Comparison of ENCODE assay signal across 8 cellular contexts in genomic region chr11:32893947-32894827, GRCh38. TPM values are rescaled to one million over a fixed set of nuclear protein-coding genes. Genes with fewer than 3 reads are reported as not detected.
DNase-seq lines count a peak whose midpoint lies in the region; ATAC-seq, FAIRE-seq and TF ChIP-seq lines count a peak whose summit lies in the region.

No MANE protein-coding gene starts in this region.

- no peaks in the 10 kb centered on the region for H3K9me3 Mint-ChIP-seq in osteocyte (ENCODE audit: unreplicated experiment)

- H3K9me3 ChIP-seq in HUES6 (ENCODE audit: control insufficient read depth, insufficient read depth, low read depth, low read length), result no peaks in the 10 kb centered on the region
- 0 out of 2 replicates have a peak, but pooled peaks cover 2% of the 10 kb centered on the region for H3K9me3 ChIP-seq in NT2/D1 (ENCODE audit: insufficient read depth, low read length)
- H3K9me3 ChIP-seq in adipocyte (ENCODE audit: control insufficient read depth, low read length), result no peaks in the 10 kb centered on the region
- H3K9me3 ChIP-seq in heart left ventricle, result no peaks in the 10 kb centered on the region

- H3K36me3 ChIP-seq in HUES6 (ENCODE audit: control insufficient read depth, insufficient read depth, low read length) (peaks cover 12% of the 10 kb centered on the region), NT2/D1 (ENCODE audit: insufficient read depth, insufficient read length, low read length) (peaks cover 17% of the 10 kb centered on the region), adipocyte (ENCODE audit: control insufficient read depth, insufficient read depth, low read length, severe bottlenecking) (no peaks in the 10 kb centered on the region), heart left ventricle (peaks cover 0 to 7% (median 0%) of the 10 kb centered on the region in 9 donors)

- H3K27me3 ChIP-seq in HUES6 (ENCODE audit: control insufficient read depth, insufficient read depth, low read length) (no peaks in the 10 kb centered on the region), NT2/D1 (ENCODE audit: insufficient read depth, insufficient read length) (no peaks in the 10 kb centered on the region), adipocyte (replicated peaks; ENCODE audit: control insufficient read depth, insufficient read depth, low read length) (no peaks in the 10 kb centered on the region), heart left ventricle (no peaks in the 10 kb centered on the region)

- H3K4me3 ChIP-seq in HUES6 (ENCODE audit: low read depth, low read length) (peak overlapping the region; percentile 90), NT2/D1 (ENCODE audit: insufficient read length, low read depth) (peak overlapping the region; percentile 77), adipocyte (ENCODE audit: low read length) (peak overlapping the region; percentile 91), heart left ventricle (peak overlapping the region; percentile 86 to 99 (median 92))

- H3K4me3 Mint-ChIP-seq in osteocyte (ENCODE audit: unreplicated experiment), result peak overlapping the region; percentile 97

- peaks cover 35% of the 10 kb centered on the region for H3K4me1 ChIP-seq in HUES6 (ENCODE audit: control insufficient read depth, insufficient read depth, low read length)
- no peaks in the 10 kb centered on the region for H3K4me1 ChIP-seq in NT2/D1 (ENCODE audit: insufficient read depth, insufficient read length)
- peaks cover 12% of the 10 kb centered on the region for H3K4me1 ChIP-seq in adipocyte (ENCODE audit: control insufficient read depth, insufficient read depth, low read length)
- peaks cover 0 to 39% (median 6%) of the 10 kb centered on the region in 12 donors for H3K4me1 ChIP-seq in heart left ventricle

- FAIRE-seq in G401.6 (lab: Jason Lieb, UNC), result peak; percentile 98

- H3K27me3 Mint-ChIP-seq in osteocyte (ENCODE audit: unreplicated experiment), result no peaks in the 10 kb centered on the region

- peak overlapping the region; percentile 94 for H3K27ac Mint-ChIP-seq in osteocyte (ENCODE audit: unreplicated experiment)

- peaks cover 30% of the 10 kb centered on the region for H3K4me1 Mint-ChIP-seq in osteocyte (ENCODE audit: unreplicated experiment)

- H3K27ac ChIP-seq in HUES6 (ENCODE audit: low read depth, low read length) (peak overlapping the region; percentile 97), heart left ventricle (peak overlapping the region; percentile 54 to 98 (median 94))

- peak; percentile 16 to 59 (median 38) for ATAC-seq in heart left ventricle
- no peak for ATAC-seq in GM18867 (IDR thresholded peaks at IDR 0.05; ENCODE audit: unreplicated experiment)
- ATAC-seq in GM19452 (IDR thresholded peaks at IDR 0.05; ENCODE audit: unreplicated experiment), result no peak

- no peaks in the 10 kb centered on the region for H3K36me3 Mint-ChIP-seq in osteocyte (ENCODE audit: unreplicated experiment)

- 3 to 6% (median 5%) methylated on average over 21 of the region's 21 CpGs for WGBS in heart left ventricle, 4 donors

- DNase-seq in NT2/D1 (ENCODE audit: low read depth, low spot score), result no peak
- DNase-seq in adipocyte (ENCODE audit: low read depth), result peak; percentile 80
- DNase-seq in heart left ventricle, result no peak
- DNase-seq in osteocyte (ENCODE audit: extremely low spot score, unreplicated experiment), result no peak

- intact Hi-C loops in heart left ventricle (cut with DNase I), result loop anchor here in 2 of 10 donors (5.0 to 10.0 kb wide), 2 partner anchors 141 to 143 kb away; partner anchors contain the start of gene TCP11L1 (in 2 of the 2)

- TF ChIP-seq CTCF in heart left ventricle (IDR thresholded peaks at IDR 0.05), result no peak
- TF ChIP-seq CTCF in osteocyte (IDR thresholded peaks at IDR 0.05), result no peak

- H3K9ac ChIP-seq in HUES6 (ENCODE audit: low read length) (peak overlapping the region; percentile 97), NT2/D1 (ENCODE audit: insufficient read length, low read depth) (peak overlapping the region; percentile 88), adipocyte (ENCODE audit: low read length) (peak overlapping the region; percentile 89)

- peak in 1 of 2 donors; percentile 11 for TF ChIP-seq POLR2A in heart left ventricle (IDR thresholded peaks at IDR 0.05)

RNA-seq across cellular contexts. Expression of gene QSER1, which starts 1.6 kb away (rescaled TPM):
- total RNA-seq in heart left ventricle, result 10 to 100 TPM; 14.7 to 25.3 (median 19.4) TPM
- polyA plus RNA-seq in heart left ventricle, result 1 to 10 TPM; 2.1 to 5.9 TPM
- total RNA-seq in osteocyte, result 29.2 and 32.4 TPM in 2 replicates

Comparison
In these comparisons a context has a peak if more than half of its experiments do, and no peak if none do; other contexts are left out.
1. ATAC-seq: peak in heart left ventricle (4 of 4); none in GM18867 (single experiment) and GM19452 (single experiment).
2. Peak in every context shown above with its lines, with median percentiles within 50 percentile points of each other: H3K4me3 ChIP-seq and H3K9ac ChIP-seq.